12 cellular contexts compared by ENCODE assay signal in the genomic region with DNA sequence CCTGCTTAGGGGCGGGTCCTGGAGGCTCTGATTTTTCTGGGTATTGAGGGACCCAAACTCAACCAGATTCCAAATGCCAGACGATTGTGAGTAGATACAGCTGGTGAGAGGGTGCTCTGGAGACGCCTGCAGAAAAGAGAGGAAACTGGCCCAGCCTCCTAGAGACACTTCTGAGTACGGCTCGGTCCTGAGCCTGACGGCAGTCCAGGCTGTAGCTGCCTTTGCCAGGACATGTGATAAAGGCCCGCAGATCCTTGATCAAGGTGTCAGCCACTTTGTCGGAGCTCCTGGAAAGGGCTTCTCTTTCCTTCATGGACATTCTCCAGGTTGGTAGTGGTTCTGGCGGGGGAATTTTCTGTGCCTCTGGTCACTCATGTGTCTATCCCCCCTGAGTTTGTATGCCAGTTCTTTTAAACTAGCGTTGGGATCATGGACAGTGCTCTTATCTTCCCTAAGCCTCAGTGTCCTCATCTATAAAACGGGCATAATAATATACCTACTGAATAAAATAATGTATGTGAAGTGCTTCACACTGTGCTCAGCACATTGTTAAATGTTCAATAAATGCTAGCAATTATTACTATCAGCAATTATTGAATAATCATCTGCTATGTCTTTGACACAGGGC. TPM values are rescaled to one million over a fixed set of nuclear protein-coding genes. Genes with fewer than 3 reads are reported as not detected.
DNase-seq lines count a peak whose midpoint lies in the region; ATAC-seq, FAIRE-seq and TF ChIP-seq lines count a peak whose summit lies in the region.
"Had no signal": no experiment of that assay in that cellular context is flagged by ENCODE, and none has a peak within 500 bp of the region (broad histone marks: within the 10 kb centered on the region; RNA-seq: fewer than 3 reads in every experiment).

No MANE protein-coding gene starts in this region.

- intact Hi-C loops in IMR-90 (cut with micrococcal nuclease) = no loop called here

- H3K27ac ChIP-seq in IMR-90 (ENCODE audit: insufficient read depth, low read length) (no peak overlapping the region), caudate nucleus (ENCODE audit: low read depth, low read length) (peak overlapping the region; percentile 67), keratinocyte (ENCODE audit: control insufficient read depth, insufficient read depth, low read length) (no peak overlapping the region), smooth muscle cell (ENCODE audit: low read depth) (no peak overlapping the region)

- no TSS peak for BruUV-seq in IMR-90 (replicated peaks; lab: Mats Ljungman, UMichigan)

- dilution Hi-C loops in IMR-90 (cut with HindIII; ENCODE audit: low sequenced_read_pairs, unreplicated experiment) = no loop called here
- dilution Hi-C loops in keratinocyte (cut with MboI; ENCODE audit: extremely low pct_ligation_motif_present, low sequenced_read_pairs) = no loop called here

- H4K8ac ChIP-seq in IMR-90 (ENCODE audit: low read depth in 2 of 2, low read length in 2 of 2) = no peak overlapping the region

- H3K27me3 ChIP-seq in IMR-90 (ENCODE audit: control insufficient read depth, insufficient read depth, low read length) (peaks cover 57% of the 10 kb centered on the region), keratinocyte (ENCODE audit: control insufficient read depth, extremely low read depth, insufficient read depth, low read length) (peaks cover 15% of the 10 kb centered on the region), smooth muscle cell (ENCODE audit: low read depth) (peaks cover 26% of the 10 kb centered on the region)

- H4K91ac ChIP-seq in IMR-90 (ENCODE audit: insufficient read depth, low read depth, low read length) = no peak overlapping the region

- no peak overlapping the region for H2AK5ac ChIP-seq in IMR-90 (ENCODE audit: low read depth, low read length)

- H3K9ac ChIP-seq in IMR-90 (ENCODE audit: low read depth, low read length) (no peak overlapping the region), keratinocyte (ENCODE audit: control insufficient read depth, extremely low read depth, insufficient read depth, low read length) (no peak overlapping the region), smooth muscle cell (ENCODE audit: low read depth) (no peak overlapping the region)

- H3K14ac ChIP-seq in IMR-90 (replicated peaks; ENCODE audit: low read depth, low read length) = no peak overlapping the region

- WGBS in IMR-90 (ENCODE audit: extremely low coverage in 2 of 2, insufficient read length in 1 of 2), 2 experiments = 0% methylated on average over 3 of the region's 11 CpGs; no CpG with 5 or more reads in 1 of the 2 experiments
- WGBS in smooth muscle cell (ENCODE audit: low lambda C conversion rate) = 53% methylated on average over 11 of the region's 11 CpGs

- POLR2A ChIA-PET in IMR-90 (lab: Charles Lee; ENCODE audit: unreplicated experiment) = no interaction called here

- no peak overlapping the region for H3K56ac ChIP-seq in IMR-90 (ENCODE audit: extremely low read depth, insufficient read depth, low read length)

- H3K4ac ChIP-seq in IMR-90 (ENCODE audit: low read depth, low read length) = no peak overlapping the region

- TF ChIP-seq POLR2A in IMR-90 (IDR thresholded peaks at IDR 0.05; ENCODE audit: low read depth, low read length) = no peak

- no peak for TF ChIP-seq CTCF in IMR-90 (conservative IDR thresholded peaks at IDR 0.05; ENCODE audit: low read depth, low read length)
- TF ChIP-seq CTCF in keratinocyte (optimal IDR thresholded peaks at IDR 0.05 in 1 of 3, IDR thresholded peaks at IDR 0.05 in 1 of 3, conservative IDR thresholded peaks at IDR 0.05 in 1 of 3; ENCODE audit: extremely low read depth in 1 of 3, insufficient read depth in 2 of 3, low read length in 3 of 3) = no peak
- TF ChIP-seq CTCF in smooth muscle cell (IDR thresholded peaks at IDR 0.05; ENCODE audit: borderline replicate concordance, insufficient read depth, poor library complexity, severe bottlenecking) = no peak

- peak overlapping the region; percentile 38; the same call in 1 of the 2 replicates for H3K4me2 ChIP-seq in IMR-90 (ENCODE audit: low read depth, low read length)
- H3K4me2 ChIP-seq in keratinocyte (ENCODE audit: control insufficient read depth, extremely low read depth, insufficient read depth, low read depth, low read length) = peak overlapping the region; percentile 42
- H3K4me2 ChIP-seq in smooth muscle cell = peak overlapping the region; percentile 40

- FAIRE-seq in keratinocyte (lab: Jason Lieb, UNC) = no peak

- no peaks in the 10 kb centered on the region for H3K9me3 ChIP-seq in IMR-90 (ENCODE audit: control insufficient read depth, insufficient read depth, low read length)
- no peaks in the 10 kb centered on the region for H3K9me3 ChIP-seq in keratinocyte (ENCODE audit: control insufficient read depth, low read depth, low read length)
- H3K9me3 ChIP-seq in smooth muscle cell (replicated peaks; ENCODE audit: low read depth) = no peaks in the 10 kb centered on the region

- in situ Hi-C loops in IMR-90 (cut with MboI; ENCODE audit: low sequenced_read_pairs) = no loop called here

- no peak overlapping the region for H2BK120ac ChIP-seq in IMR-90 (ENCODE audit: low read depth, low read length)

- peak; percentile 83 for ATAC-seq in IMR-90 (ENCODE audit: low read depth)
- ATAC-seq: HCT116 had no signal

- H4K20me1 ChIP-seq in IMR-90 (ENCODE audit: insufficient read depth, low read length) = no peaks in the 10 kb centered on the region
- H4K20me1 ChIP-seq in keratinocyte (ENCODE audit: control insufficient read depth, extremely low read depth, insufficient read depth, low read length) = no peaks in the 10 kb centered on the region
- no peaks in the 10 kb centered on the region for H4K20me1 ChIP-seq in smooth muscle cell (ENCODE audit: low read depth)

- CTCF ChIA-PET in IMR-90 (lab: Yijun Ruan, JAX) = interaction anchor here (1.0 to 1.5 kb wide), 2 partner anchors 14 to 46 kb away, joined by 3 to 4 read pairs; no protein-coding TSS in a partner anchor

- peak overlapping the region; percentile 3 for H2AFZ ChIP-seq in IMR-90 (replicated peaks; ENCODE audit: low read length, poor library complexity)
- no peak overlapping the region for H2AFZ ChIP-seq in keratinocyte (ENCODE audit: control insufficient read depth, low read length)
- H2AFZ ChIP-seq in smooth muscle cell (ENCODE audit: low read depth) = peak overlapping the region; percentile 58

- no peaks in the 10 kb centered on the region for H3F3A ChIP-seq in smooth muscle cell (ENCODE audit: low read depth)

- no peak overlapping the region for H2BK15ac ChIP-seq in IMR-90 (ENCODE audit: low read depth, low read length)

- no peak overlapping the region for H2BK5ac ChIP-seq in IMR-90 (ENCODE audit: low read depth, low read length, poor library complexity, severe bottlenecking)

- no peaks in the 10 kb centered on the region for H3K36me3 ChIP-seq in IMR-90 (ENCODE audit: control insufficient read depth, insufficient read depth, low read length)
- no peaks in the 10 kb centered on the region for H3K36me3 ChIP-seq in keratinocyte (ENCODE audit: control insufficient read depth in 2 of 2, extremely low read depth in 1 of 2, insufficient read depth in 2 of 2, low read length in 2 of 2)
- H3K36me3 ChIP-seq in smooth muscle cell (ENCODE audit: low read depth) = no peaks in the 10 kb centered on the region

- TF ChIP-seq RAD21 in IMR-90 (IDR thresholded peaks at IDR 0.05; ENCODE audit: low read length) = no peak

- no peak overlapping the region for H4K5ac ChIP-seq in IMR-90 (ENCODE audit: low read depth, low read length)

- H3K9me1 ChIP-seq in IMR-90 (ENCODE audit: insufficient read depth, low read length) = no peaks in the 10 kb centered on the region
- no peaks in the 10 kb centered on the region for H3K9me1 ChIP-seq in keratinocyte (ENCODE audit: control insufficient read depth, extremely low read depth, insufficient read depth, low read length)

- H3K4me1 ChIP-seq in IMR-90 (ENCODE audit: control insufficient read depth, insufficient read depth, low read length) = no peaks in the 10 kb centered on the region
- peaks cover 23% of the 10 kb centered on the region for H3K4me1 ChIP-seq in keratinocyte (ENCODE audit: control insufficient read depth, extremely low read depth, insufficient read depth, low read length)
- H3K4me1 ChIP-seq in smooth muscle cell (ENCODE audit: low read depth) = peaks cover 10% of the 10 kb centered on the region

- H3K23ac ChIP-seq in IMR-90 (ENCODE audit: low read depth, low read length) = no peak overlapping the region

- no peaks in the 10 kb centered on the region for H3K79me1 ChIP-seq in IMR-90 (ENCODE audit: low read depth in 1 of 2, low read length in 2 of 2)

- H3K79me2 ChIP-seq in keratinocyte (ENCODE audit: control insufficient read depth, insufficient read depth, low read length) = no peaks in the 10 kb centered on the region
- H3K79me2 ChIP-seq in smooth muscle cell (ENCODE audit: low read depth) = no peaks in the 10 kb centered on the region

- H2AK9ac ChIP-seq in IMR-90 (replicated peaks; ENCODE audit: low read depth, low read length, poor library complexity) = no peak overlapping the region

- no peak overlapping the region for H3K18ac ChIP-seq in IMR-90 (ENCODE audit: low read depth, low read length)

- no peak overlapping the region for H2BK20ac ChIP-seq in IMR-90 (ENCODE audit: low read depth, low read length)

- H3K4me3 ChIP-seq in IMR-90 (ENCODE audit: insufficient read depth, low read depth, low read length) (no peak overlapping the region), keratinocyte (ENCODE audit: control insufficient read depth in 2 of 3, extremely low read depth in 1 of 3, insufficient read depth in 2 of 3, low read depth in 1 of 3, low read length in 3 of 3) (no peak overlapping the region), smooth muscle cell (peak overlapping the region; percentile 5)

- DNase-seq in IMR-90 (no peak), caudate nucleus (lab: John Stamatoyannopoulos, UW) (peak in 6 of 61 donors; percentile 41 to 62 (median 54)), keratinocyte (ENCODE audit: low read depth, low spot score) (no peak), smooth muscle cell (lab: John Stamatoyannopoulos, UW; ENCODE audit: unreplicated experiment) (no peak), NCI-H2171 (lab: John Stamatoyannopoulos, UW) (no peak), HuH-7.5 (ENCODE audit: low spot score) (no peak), NCI-H1694 treated with DMSO at 0.1 percent for 48 hours (lab: John Stamatoyannopoulos, UW) (no peak)
- DNase-seq: COR-L47, naive B cell, NCI-H2081, T1000 had no signal

RNA-seq across cellular contexts. Expression of gene BTRC, which starts 42.4 kb away (rescaled TPM):
- total RNA-seq in IMR-90 (2012; rRNA removed) (7.7 and 11.7 TPM in 2 replicates), smooth muscle cell (16.8 and 18.5 TPM in 2 replicates)
- polyA plus RNA-seq in IMR-90 (2012; rRNA removed) (7.1 and 8.4 TPM in 2 replicates), keratinocyte (13.2 to 21.7 TPM (median 16.6 TPM) in 3 replicates), smooth muscle cell (9.6 and 14.7 TPM in 2 replicates)
- polyA plus RNA-seq in IMR-90 (2012; cell fraction: cytosol; rRNA removed) = 3.1 and 3.6 TPM in 2 replicates
- 3.9 and 18.7 TPM in 2 replicates for polyA plus RNA-seq in IMR-90 (2012; cell fraction: nucleus; rRNA removed; ENCODE audit: low replicate concordance)
- 35.9 TPM for polyA plus RNA-seq in keratinocyte (2011; ENCODE audit: low read depth)
- 9.4 and 15.7 TPM in 2 replicates for polyA plus RNA-seq in keratinocyte (2011; cell fraction: cytosol; rRNA removed)
- 21.2 and 24.2 TPM in 2 replicates for polyA plus RNA-seq in keratinocyte (2011; cell fraction: nucleus; rRNA removed)
- polyA plus RNA-seq in keratinocyte (2012; ENCODE audit: low replicate concordance) = 8.4 and 11.0 TPM in 2 replicates
- 7.5 to 27.4 TPM (median 21.3 TPM) in 3 replicates for polyA minus RNA-seq in keratinocyte
- 14.4 TPM for polyA minus RNA-seq in keratinocyte (2011; cell fraction: cytosol; rRNA and poly(A)+ RNA removed)
- 18.7 and 27.5 TPM in 2 replicates for polyA minus RNA-seq in keratinocyte (2011; cell fraction: nucleus; rRNA and poly(A)+ RNA removed)
